Comparison of ENCODE assay signal across 8 cellular contexts in genomic region chr1:228478912-228479665, GRCh38. TPM values are rescaled to one million over a fixed set of nuclear protein-coding genes. Genes with fewer than 3 reads are reported as not detected.
DNase-seq lines count a peak whose midpoint lies in the region; ATAC-seq and TF ChIP-seq lines count a peak whose summit lies in the region.

No MANE protein-coding gene starts in this region.

- BruUV-seq in OCI-LY7 (replicated peaks; lab: Mats Ljungman, UMichigan), result no TSS peak

- no peaks in the 10 kb centered on the region for H3K9me3 ChIP-seq in OCI-LY7 (ENCODE audit: low read length)
- no peaks in the 10 kb centered on the region for H3K9me3 ChIP-seq in uterus

- H3K9me2 ChIP-seq in OCI-LY7 (ENCODE audit: insufficient read depth, low read length), result no peaks in the 10 kb centered on the region

- H3K4me1 ChIP-seq in OCI-LY7 (ENCODE audit: insufficient read depth, low read length, poor library complexity, severe bottlenecking), result peaks cover 28% of the 10 kb centered on the region
- no peaks in the 10 kb centered on the region for H3K4me1 ChIP-seq in uterus

- DNase-seq in CMK (ENCODE audit: low read depth) (peak; percentile 62), OCI-LY7 (ENCODE audit: low spot score) (peak; percentile 67), iPS-NIHi11 (ENCODE audit: low spot score) (peak; percentile 31), uterus (no peak), amniotic stem cell (lab: John Stamatoyannopoulos, UW) (no peak)

- H4K20me1 ChIP-seq in OCI-LY7 (ENCODE audit: insufficient read depth, low read length), result no peaks in the 10 kb centered on the region

- H2AFZ ChIP-seq in OCI-LY7 (ENCODE audit: low read length), result peak overlapping the region; percentile 53

- CTCF ChIA-PET in OCI-LY7 (lab: Charles Lee; ENCODE audit: unreplicated experiment), result interaction anchor here (0.6 kb wide), 3 partner anchors 314 to 1931 kb away, joined by 3 to 7 read pairs (median 3); partner anchors contain the start of gene STUM

- peak overlapping the region; percentile 68 for H3K4me2 ChIP-seq in OCI-LY7 (ENCODE audit: low read length)

- no peaks in the 10 kb centered on the region for H3K27me3 ChIP-seq in uterus

- intact Hi-C loops in OCI-LY7 (cut with micrococcal nuclease; ENCODE audit: unreplicated experiment) (no loop called here), uterus (cut with DNase I; ENCODE audit: low total_unique reads) (no loop called here)

- ATAC-seq in GM21447 (IDR thresholded peaks at IDR 0.05; ENCODE audit: unreplicated experiment) (peak; percentile 77), HG03095 (IDR thresholded peaks at IDR 0.05; ENCODE audit: unreplicated experiment) (no peak), HG02798 (IDR thresholded peaks at IDR 0.05; ENCODE audit: poor library complexity, unreplicated experiment) (no peak)

- POLR2A ChIA-PET in OCI-LY7 (lab: Charles Lee), result interaction anchor here (0.6 to 5.2 kb wide), 10 partner anchors 7 to 1730 kb away, joined by 3 to 49 read pairs (median 6); partner anchors contain the start of gene RNF187

- no peak for TF ChIP-seq POLR2A in uterus (IDR thresholded peaks at IDR 0.05)

- H3K79me2 ChIP-seq in OCI-LY7 (ENCODE audit: insufficient read depth, low read depth, low read length), result no peaks in the 10 kb centered on the region

- H3K36me3 ChIP-seq in OCI-LY7 (ENCODE audit: insufficient read depth, low read length) (no peaks in the 10 kb centered on the region), uterus (no peaks in the 10 kb centered on the region)

- H3K4me3 ChIP-seq in OCI-LY7 (ENCODE audit: low read depth, low read length, poor library complexity, severe bottlenecking) (peak overlapping the region; percentile 44), uterus (no peak overlapping the region)

- TF ChIP-seq CTCF in OCI-LY7 (conservative IDR thresholded peaks at IDR 0.05; ENCODE audit: low read length) (no peak), uterus (IDR thresholded peaks at IDR 0.05) (no peak)

- H3K27ac ChIP-seq in OCI-LY7 (ENCODE audit: low read depth, low read length, poor library complexity, severe bottlenecking) (peak overlapping the region; percentile 53), uterus (no peak overlapping the region)

RNA-seq across cellular contexts. Expression of gene RNF187, which starts 8.1 kb away (rescaled TPM):
- 257 and 351 TPM in 2 replicates for total RNA-seq in OCI-LY7 (2014; rRNA removed; shearing (Covaris generic))
- total RNA-seq in OCI-LY7 (2022) (478 and 484 TPM in 2 replicates), uterus (10 to 100 TPM; 13.2 to 84.1 (median 27.7) TPM)

Comparison
In these comparisons a context has a peak if more than half of its experiments do, and no peak if none do; other contexts are left out.
1. DNase-seq: peak in CMK (single experiment), OCI-LY7 (single experiment) and iPS-NIHi11 (single experiment); none in uterus (0 of 2) and amniotic stem cell (single experiment).